In genomic region chr19:49117677-49118564, GRCh38 we compare ENCODE assay signal across 6 cellular contexts. TPM values are rescaled to one million over a fixed set of nuclear protein-coding genes. Genes with fewer than 3 reads are reported as not detected.
A peak's percentile ranks its signal among the peaks of the same experiment; 100 is the strongest.
DNase-seq lines count a peak whose midpoint lies in the region; ATAC-seq, FAIRE-seq and TF ChIP-seq lines count a peak whose summit lies in the region.

No MANE protein-coding gene starts in this region.

- dilution Hi-C loops in keratinocyte (cut with MboI; ENCODE audit: extremely low pct_ligation_motif_present, low sequenced_read_pairs): no loop called here

- H4K20me1 ChIP-seq in keratinocyte (ENCODE audit: control insufficient read depth, extremely low read depth, insufficient read depth, low read length): no peaks in the 10 kb centered on the region

- no peak for FAIRE-seq in keratinocyte (lab: Jason Lieb, UNC)

- POLR2A ChIA-PET in A673 (lab: Charles Lee; ENCODE audit: low non-redundant PET): interaction anchor here (0.6 kb wide), 1 partner anchor 31 kb away, joined by 6 read pairs; no protein-coding TSS in a partner anchor

- intact Hi-C loops in A673 (cut with micrococcal nuclease; ENCODE audit: unreplicated experiment): no loop called here

- no peaks in the 10 kb centered on the region for H3K27me3 ChIP-seq in A673 (replicated peaks; ENCODE audit: insufficient read depth, low read depth, low read length, poor library complexity)
- H3K27me3 ChIP-seq in keratinocyte (ENCODE audit: control insufficient read depth, extremely low read depth, insufficient read depth, low read length): no peaks in the 10 kb centered on the region

- peak overlapping the region; percentile 95 for H3K27ac Mint-ChIP-seq in T-helper 17 cell

- TF ChIP-seq CTCF in A673 (conservative IDR thresholded peaks at IDR 0.05; ENCODE audit: low read depth, low read length) (no peak), keratinocyte (optimal IDR thresholded peaks at IDR 0.05 in 1 of 3, IDR thresholded peaks at IDR 0.05 in 1 of 3, conservative IDR thresholded peaks at IDR 0.05 in 1 of 3; ENCODE audit: extremely low read depth in 1 of 3, insufficient read depth in 2 of 3, low read length in 3 of 3) (no peak)

- peaks cover 42% of the 10 kb centered on the region for H3K4me1 Mint-ChIP-seq in T-helper 17 cell

- BruUV-seq in A673 (replicated peaks; lab: Mats Ljungman, UMichigan): no TSS peak

- H3K27ac ChIP-seq in A673 (ENCODE audit: low read depth, low read length, poor library complexity, severe bottlenecking) (peak overlapping the region; percentile 97), keratinocyte (ENCODE audit: control insufficient read depth, insufficient read depth, low read length) (peak overlapping the region; percentile 87)

- peak overlapping the region; percentile 98 for H3K4me2 ChIP-seq in keratinocyte (ENCODE audit: control insufficient read depth, extremely low read depth, insufficient read depth, low read depth, low read length)

- CTCF ChIA-PET in A673 (lab: Charles Lee): interaction anchor here (0.6 kb wide), 1 partner anchor 22 kb away, joined by 8 read pairs; no protein-coding TSS in a partner anchor

- H3K4me1 ChIP-seq in A673 (ENCODE audit: insufficient read depth, low read length, poor library complexity, severe bottlenecking) (peaks cover 18% of the 10 kb centered on the region), keratinocyte (ENCODE audit: control insufficient read depth, extremely low read depth, insufficient read depth, low read length) (peaks cover 17% of the 10 kb centered on the region)

- peak overlapping the region; percentile 92 for H3K4me3 Mint-ChIP-seq in T-helper 17 cell

- H3K36me3 Mint-ChIP-seq in T-helper 17 cell (ENCODE audit: low read depth): no peaks in the 10 kb centered on the region

- DNase-seq in A673 (ENCODE audit: low spot score): no peak
- no peak for DNase-seq in T-helper 17 cell
- DNase-seq in keratinocyte (ENCODE audit: low read depth, low spot score): no peak
- DNase-seq in NOMO-1 (lab: John Stamatoyannopoulos, UW; ENCODE audit: unreplicated experiment in 2 of 2): no peak

- peak overlapping the region; percentile 79 for H3K4me3 ChIP-seq in A673 (ENCODE audit: low read depth, low read length, poor library complexity, severe bottlenecking)
- peak overlapping the region; percentile 55 to 85 (median 83) for H3K4me3 ChIP-seq in keratinocyte (ENCODE audit: control insufficient read depth in 2 of 3, extremely low read depth in 1 of 3, insufficient read depth in 2 of 3, low read depth in 1 of 3, low read length in 3 of 3)

- H3K9me3 ChIP-seq in A673 (ENCODE audit: low read depth, low read length, poor library complexity, severe bottlenecking): no peaks in the 10 kb centered on the region
- H3K9me3 ChIP-seq in T-helper 17 cell (ENCODE audit: control insufficient read depth, low read length, poor library complexity, severe bottlenecking): no peaks in the 10 kb centered on the region
- no peaks in the 10 kb centered on the region for H3K9me3 ChIP-seq in keratinocyte (ENCODE audit: control insufficient read depth, low read depth, low read length)

- H3K27me3 Mint-ChIP-seq in T-helper 17 cell: peaks cover 5% of the 10 kb centered on the region

- H3K36me3 ChIP-seq in A673 (ENCODE audit: insufficient read depth, low read length, poor library complexity, severe bottlenecking): no peaks in the 10 kb centered on the region
- no peaks in the 10 kb centered on the region for H3K36me3 ChIP-seq in keratinocyte (ENCODE audit: control insufficient read depth in 2 of 2, extremely low read depth in 1 of 2, insufficient read depth in 2 of 2, low read length in 2 of 2)

- no peaks in the 10 kb centered on the region for H3K79me2 ChIP-seq in keratinocyte (ENCODE audit: control insufficient read depth, insufficient read depth, low read length)

- H2AFZ ChIP-seq in keratinocyte (ENCODE audit: control insufficient read depth, low read length): peak overlapping the region; percentile 83

- H3K9me1 ChIP-seq in keratinocyte (ENCODE audit: control insufficient read depth, extremely low read depth, insufficient read depth, low read length): no peaks in the 10 kb centered on the region

- no peak for ATAC-seq in T-helper 17 cell
- ATAC-seq in GM18511 (IDR thresholded peaks at IDR 0.05; ENCODE audit: unreplicated experiment): no peak
- ATAC-seq in GM19463 (IDR thresholded peaks at IDR 0.05; ENCODE audit: unreplicated experiment): no peak

- H3K9ac ChIP-seq in keratinocyte (ENCODE audit: control insufficient read depth, extremely low read depth, insufficient read depth, low read length): peak overlapping the region; percentile 83

RNA-seq across cellular contexts. Expression of gene C19orf73, which starts 1.0 kb away (rescaled TPM):
- 1.7 and 2.6 TPM in 2 replicates for total RNA-seq in A673 (2021)
- total RNA-seq in T-helper 17 cell: 1 to 10 TPM; 3.6 to 3.9 TPM
- polyA plus RNA-seq in keratinocyte: 0.54 to 0.98 TPM (median 0.71 TPM) in 3 replicates
- polyA plus RNA-seq in keratinocyte (2011; ENCODE audit: low read depth): not detected
- 0.49 and 0.77 TPM in 2 replicates for polyA plus RNA-seq in keratinocyte (2011; cell fraction: cytosol; rRNA removed)
- polyA plus RNA-seq in keratinocyte (2011; cell fraction: nucleus; rRNA removed): 0.92 and 0.99 TPM in 2 replicates
- 0.83 and 1.6 TPM in 2 replicates for polyA plus RNA-seq in keratinocyte (2012; ENCODE audit: low replicate concordance)
- not detected in 3 replicates for polyA minus RNA-seq in keratinocyte
- not detected for polyA minus RNA-seq in keratinocyte (2011; cell fraction: cytosol; rRNA and poly(A)+ RNA removed)
- 0.93 TPM in 1 of 2 replicates, not detected in the other for polyA minus RNA-seq in keratinocyte (2011; cell fraction: nucleus; rRNA and poly(A)+ RNA removed)

RNA-seq across cellular contexts. Expression of gene PPFIA3, which starts 1.4 kb away (rescaled TPM):
- total RNA-seq in A673 (2021) (33.1 and 33.6 TPM in 2 replicates), T-helper 17 cell (1 to 10 TPM; 2.6 to 3.9 TPM)
- polyA plus RNA-seq in keratinocyte: 3.0 to 3.4 TPM (median 3.1 TPM) in 3 replicates
- polyA plus RNA-seq in keratinocyte (2011; ENCODE audit: low read depth): 5.1 TPM
- polyA plus RNA-seq in keratinocyte (2011; cell fraction: cytosol; rRNA removed): 1.5 and 3.2 TPM in 2 replicates
- 5.8 and 7.9 TPM in 2 replicates for polyA plus RNA-seq in keratinocyte (2011; cell fraction: nucleus; rRNA removed)
- polyA plus RNA-seq in keratinocyte (2012; ENCODE audit: low replicate concordance): 4.5 and 7.7 TPM in 2 replicates
- 2.6 to 4.5 TPM (median 3.4 TPM) in 3 replicates for polyA minus RNA-seq in keratinocyte
- polyA minus RNA-seq in keratinocyte (2011; cell fraction: cytosol; rRNA and poly(A)+ RNA removed): 6.5 TPM
- 2.0 and 3.4 TPM in 2 replicates for polyA minus RNA-seq in keratinocyte (2011; cell fraction: nucleus; rRNA and poly(A)+ RNA removed)

RNA-seq across cellular contexts. Expression of gene LIN7B, which starts 3.8 kb away (rescaled TPM):
- total RNA-seq in A673 (2021) (19.9 and 24.3 TPM in 2 replicates), T-helper 17 cell (1 to 10 TPM; 4.7 to 5.2 TPM)
- 1.6 to 2.8 TPM (median 1.7 TPM) in 3 replicates for polyA plus RNA-seq in keratinocyte
- polyA plus RNA-seq in keratinocyte (2011; ENCODE audit: low read depth): 6.4 TPM
- 0.58 and 0.84 TPM in 2 replicates for polyA plus RNA-seq in keratinocyte (2011; cell fraction: cytosol; rRNA removed)
- polyA plus RNA-seq in keratinocyte (2011; cell fraction: nucleus; rRNA removed): 1.9 and 4.4 TPM in 2 replicates
- polyA plus RNA-seq in keratinocyte (2012; ENCODE audit: low replicate concordance): 2.6 and 5.2 TPM in 2 replicates
- polyA minus RNA-seq in keratinocyte: 1.1 TPM in 1 of 3 replicates, not detected in the others
- not detected for polyA minus RNA-seq in keratinocyte (2011; cell fraction: cytosol; rRNA and poly(A)+ RNA removed)
- not detected in 2 replicates for polyA minus RNA-seq in keratinocyte (2011; cell fraction: nucleus; rRNA and poly(A)+ RNA removed)

RNA-seq across cellular contexts. Expression of gene SNRNP70, which starts 32.7 kb away (rescaled TPM):
- total RNA-seq in A673 (2021) (291 and 295 TPM in 2 replicates), T-helper 17 cell (100 to 1,000 TPM; 352 to 394 TPM)
- polyA plus RNA-seq in keratinocyte: 116 to 186 TPM (median 149 TPM) in 3 replicates
- polyA plus RNA-seq in keratinocyte (2011; ENCODE audit: low read depth): 104 TPM
- 39.9 and 118 TPM in 2 replicates for polyA plus RNA-seq in keratinocyte (2011; cell fraction: cytosol; rRNA removed)
- 785 and 1,027 TPM in 2 replicates for polyA plus RNA-seq in keratinocyte (2011; cell fraction: nucleus; rRNA removed)
- polyA plus RNA-seq in keratinocyte (2012; ENCODE audit: low replicate concordance): 116 and 164 TPM in 2 replicates
- 36.0 to 72.2 TPM (median 45.0 TPM) in 3 replicates for polyA minus RNA-seq in keratinocyte
- polyA minus RNA-seq in keratinocyte (2011; cell fraction: cytosol; rRNA and poly(A)+ RNA removed): 54.9 TPM
- polyA minus RNA-seq in keratinocyte (2011; cell fraction: nucleus; rRNA and poly(A)+ RNA removed): 105 and 111 TPM in 2 replicates

RNA-seq across cellular contexts. Expression of gene HRC, which starts 37.3 kb away (rescaled TPM):
- not detected in 2 replicates for total RNA-seq in A673 (2021)
- total RNA-seq in T-helper 17 cell: not detected
- 0.03 to 0.08 TPM in 2 of 3 replicates, not detected in the other for polyA plus RNA-seq in keratinocyte
- polyA plus RNA-seq in keratinocyte (2011; ENCODE audit: low read depth): not detected
- not detected in 2 replicates for polyA plus RNA-seq in keratinocyte (2011; cell fraction: cytosol; rRNA removed)
- polyA plus RNA-seq in keratinocyte (2011; cell fraction: nucleus; rRNA removed): 0.05 TPM in 2 replicates
- not detected in 2 replicates for polyA plus RNA-seq in keratinocyte (2012; ENCODE audit: low replicate concordance)
- polyA minus RNA-seq in keratinocyte: not detected in 3 replicates
- not detected for polyA minus RNA-seq in keratinocyte (2011; cell fraction: cytosol; rRNA and poly(A)+ RNA removed)
- not detected in 2 replicates for polyA minus RNA-seq in keratinocyte (2011; cell fraction: nucleus; rRNA and poly(A)+ RNA removed)
